In the genomic region with DNA sequence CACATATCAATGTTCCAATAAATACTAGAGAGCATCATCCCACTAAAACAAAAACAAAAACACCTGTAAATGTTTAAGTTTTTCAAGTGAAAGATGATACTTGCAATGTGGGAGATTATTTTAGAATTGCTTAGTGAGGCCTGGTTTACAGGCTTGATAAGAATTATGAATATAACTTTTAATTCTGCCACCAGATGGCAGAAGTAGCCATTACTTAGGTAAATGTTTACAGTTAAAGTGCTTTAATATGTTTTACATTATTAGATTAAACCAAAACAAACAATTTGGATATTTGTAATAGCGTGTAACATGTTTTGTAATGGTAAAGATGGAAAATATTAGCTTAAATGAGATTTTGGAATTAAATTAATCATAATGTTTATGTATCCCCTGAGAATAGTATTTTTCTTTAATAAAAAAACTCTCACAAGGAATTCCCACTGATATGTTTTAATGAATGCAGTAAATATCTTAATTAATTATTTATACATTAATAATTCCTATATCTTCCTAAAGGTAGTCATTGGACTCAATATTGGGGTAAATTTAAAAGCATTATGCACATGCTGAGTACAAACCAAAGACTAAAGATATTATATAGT, we compare ENCODE assay signal across 8 cellular contexts.
DNase-seq lines count a peak whose midpoint lies in the region; ATAC-seq and TF ChIP-seq lines count a peak whose summit lies in the region.

No MANE protein-coding gene starts in this region.

- DNase-seq in BE2C (no peak), HFFc6 (peak; percentile 28), kidney tubule cell (ENCODE audit: low spot score) (peak; percentile 27), ureter (ENCODE audit: low spot score) (no peak)
- no peak for DNase-seq in activated CD4-positive, alpha-beta T cell treated with anti-CD3 and anti-CD28 coated beads, Interleukin-2, amount 50 U/mL, for 1 hour

- H4K20me1 ChIP-seq in SU-DHL-6 (ENCODE audit: low read depth, low read length), result no peaks in the 10 kb centered on the region

- no peaks in the 10 kb centered on the region for H3K9me3 ChIP-seq in BE2C
- no peaks in the 10 kb centered on the region for H3K9me3 ChIP-seq in SU-DHL-6 (ENCODE audit: insufficient read depth, low read length)

- H3K27me3 ChIP-seq in BE2C (no peaks in the 10 kb centered on the region), SU-DHL-6 (ENCODE audit: low read length) (no peaks in the 10 kb centered on the region)

- H3K4me3 Mint-ChIP-seq in HFFc6, result no peak overlapping the region

- H3K36me3 ChIP-seq in BE2C (no peaks in the 10 kb centered on the region), SU-DHL-6 (ENCODE audit: low read length) (no peaks in the 10 kb centered on the region)

- no peak overlapping the region for H3K9ac ChIP-seq in SU-DHL-6 (ENCODE audit: low read length)

- H3K27me3 Mint-ChIP-seq in HFFc6 (ENCODE audit: insufficient read depth), result no peaks in the 10 kb centered on the region

- H3K4me1 ChIP-seq in BE2C, result no peaks in the 10 kb centered on the region

- H3K27ac ChIP-seq in SU-DHL-6 (ENCODE audit: low read depth, low read length), result no peak overlapping the region

- H3K27ac Mint-ChIP-seq in HFFc6, result no peak overlapping the region

- H3K36me3 Mint-ChIP-seq in HFFc6 (ENCODE audit: low read depth), result no peaks in the 10 kb centered on the region

- peak; percentile 28; the same call in 1 of the 2 replicates for TF ChIP-seq CTCF in BE2C (IDR thresholded peaks at IDR 0.05; ENCODE audit: low read depth, low read length)
- peak; percentile 85 for TF ChIP-seq CTCF in HFFc6 (IDR thresholded peaks at IDR 0.05)
- peak; percentile 43 for TF ChIP-seq CTCF in SU-DHL-6 (IDR thresholded peaks at IDR 0.05; ENCODE audit: insufficient read depth, low read length, poor library complexity, severe bottlenecking)

- H3K4me2 ChIP-seq in SU-DHL-6 (ENCODE audit: low read depth, low read length, poor library complexity, severe bottlenecking), result no peak overlapping the region

- H3K9me2 ChIP-seq in SU-DHL-6 (replicated peaks; ENCODE audit: insufficient read depth, low read length), result no peaks in the 10 kb centered on the region

- no peaks in the 10 kb centered on the region for H3K9me3 Mint-ChIP-seq in HFFc6

- H3K4me1 Mint-ChIP-seq in HFFc6 (ENCODE audit: low read depth), result peaks cover 11% of the 10 kb centered on the region; the same call in 1 of the 2 replicates

- no peaks in the 10 kb centered on the region for H3F3A ChIP-seq in SU-DHL-6 (ENCODE audit: insufficient read depth)

- H2AFZ ChIP-seq in SU-DHL-6 (ENCODE audit: low read depth, low read length, severe bottlenecking), result no peak overlapping the region

- H3K79me2 ChIP-seq in SU-DHL-6 (ENCODE audit: insufficient read depth, low read length), result no peaks in the 10 kb centered on the region

- no peak for ATAC-seq in HG03520 (IDR thresholded peaks at IDR 0.05; ENCODE audit: unreplicated experiment)
- ATAC-seq in GM21528 (IDR thresholded peaks at IDR 0.05; ENCODE audit: low FRiP score, unreplicated experiment), result no peak

- H3K4me3 ChIP-seq in BE2C (ENCODE audit: low read depth, low read length), result no peak overlapping the region
- H3K4me3 ChIP-seq in SU-DHL-6 (ENCODE audit: insufficient read depth, low read length, poor library complexity, severe bottlenecking), result no peak overlapping the region

Comparison
In these comparisons a context has a peak if more than half of its experiments do, and no peak if none do; other contexts are left out.
1. DNase-seq: peak in HFFc6 (single experiment) and kidney tubule cell (single experiment); none in BE2C (single experiment), activated CD4-positive, alpha-beta T cell treated with anti-CD3 and anti-CD28 coated beads, Interleukin-2, amount 50 U/mL, for 1 hour (single experiment) and ureter (single experiment).
2. CTCF ChIP-seq: peak in every context shown above with its lines; median percentile 85 in HFFc6; 43 in SU-DHL-6; 28 in BE2C.